Comparison of ENCODE assay signal across 9 cellular contexts in the genomic region with DNA sequence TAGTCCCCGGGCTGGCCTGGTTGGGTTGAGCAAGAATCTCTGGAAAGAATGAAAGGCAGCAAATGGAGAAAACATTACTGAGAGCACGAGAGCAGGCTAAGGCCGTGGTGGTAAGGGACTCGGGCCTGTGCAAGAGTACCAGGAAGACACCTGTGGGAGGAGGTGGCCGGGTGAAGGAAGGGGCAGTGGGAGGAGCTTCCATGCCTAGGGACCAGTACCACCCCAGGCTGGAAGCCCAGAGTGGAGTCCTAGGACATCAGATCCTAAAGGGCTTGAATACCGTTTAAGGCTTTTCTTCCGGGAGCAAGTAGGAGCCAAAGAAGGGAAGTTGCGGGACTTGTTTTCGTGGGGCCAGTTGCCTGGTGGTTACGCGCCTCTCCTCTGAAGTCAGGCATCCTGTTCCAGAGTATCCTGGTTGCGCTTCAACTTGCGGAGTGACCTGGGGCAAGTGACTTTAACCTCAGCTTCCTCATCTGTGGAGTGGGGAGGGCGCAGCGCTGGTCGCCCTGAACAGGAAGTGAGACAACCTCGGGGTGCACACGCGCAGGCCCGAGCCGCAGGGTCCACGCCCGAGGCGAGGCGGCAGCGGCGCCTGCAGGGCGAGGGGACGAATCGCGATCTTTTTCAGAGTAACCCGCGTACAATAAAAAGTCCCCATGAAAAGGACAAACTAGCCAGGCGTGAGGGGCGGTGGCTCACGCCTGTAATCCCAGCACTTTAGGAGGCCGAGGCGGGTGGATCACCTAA. TPM values are rescaled to one million over a fixed set of nuclear protein-coding genes. Genes with fewer than 3 reads are reported as not detected.
A peak's percentile ranks its signal among the peaks of the same experiment; 100 is the strongest.
DNase-seq lines count a peak whose midpoint lies in the region; ATAC-seq and TF ChIP-seq lines count a peak whose summit lies in the region.
"Had no signal": no experiment of that assay in that cellular context is flagged by ENCODE, and none has a peak within 500 bp of the region (broad histone marks: within the 10 kb centered on the region; RNA-seq: fewer than 3 reads in every experiment).

No MANE protein-coding gene starts in this region.

- H3K4me3 ChIP-seq in AG09309 (ENCODE audit: control insufficient read depth, low read depth, low read length) (peak overlapping the region; percentile 100), lower leg skin (ENCODE audit: low read depth, poor library complexity, severe bottlenecking) (peak overlapping the region; percentile 22)

- TF ChIP-seq POLR2A in lower leg skin (IDR thresholded peaks at IDR 0.05): no peak

- intact Hi-C loops in lower leg skin (cut with DNase I; ENCODE audit: low total_unique reads): no loop called here

- ATAC-seq in GM18873 (IDR thresholded peaks at IDR 0.05; ENCODE audit: low FRiP score, unreplicated experiment) (peak; percentile 53), HG03196 (IDR thresholded peaks at IDR 0.05; ENCODE audit: unreplicated experiment) (peak; percentile 53)

- WGBS in lower leg skin, 2 donors: 4% methylated on average over 23 to 34 of the region's 38 CpGs

- peak; percentile 62 for TF ChIP-seq CTCF in AG09309 (IDR thresholded peaks at IDR 0.05; ENCODE audit: control insufficient read depth, insufficient read depth, low read depth, low read length, missing control alignments)
- peak in 1 of 3 donors; percentile 54 for TF ChIP-seq CTCF in lower leg skin (IDR thresholded peaks at IDR 0.05)

- DNase-seq in AG09309 (ENCODE audit: low read depth) (peak; percentile 31), NCI-H510A (lab: John Stamatoyannopoulos, UW) (peak; percentile 71), dermis blood vessel endothelial cell (peak; percentile 91), lower leg skin (ENCODE audit: low spot score in 2 of 2) (peak; percentile 80 to 95)
- DNase-seq in activated CD4-positive, alpha-beta T cell treated with anti-CD3 and anti-CD28 coated beads, Interleukin-2, amount 50 U/mL, for 1 hour: peak; percentile 70
- peak; percentile 67 to 78 for DNase-seq in stimulated activated CD4-positive, alpha-beta T cell treated with anti-CD3 and anti-CD28 coated beads, Interleukin-4, amount 100 ng/mL, for 4 hours

RNA-seq across cellular contexts. Expression of a gene that starts 1.1 kb away (rescaled TPM):
- 169 and 181 TPM in 2 replicates for total RNA-seq in dermis blood vessel endothelial cell
- total RNA-seq in lower leg skin: 100 to 1,000 TPM in 2 of 4 donors, 10 to 100 TPM in 2; 85.9 to 101 (median 94.7) TPM

RNA-seq across cellular contexts. Expression of a gene that starts 2.7 kb away (rescaled TPM):
- not detected in 2 replicates for total RNA-seq in dermis blood vessel endothelial cell
- not detected for total RNA-seq in lower leg skin
- total RNA-seq: T-helper 2 cell treated with Interferon-gamma antibody and Interleukin-4, amounts not matched to agents 100 ng/mL and 5 ng/mL, for 36 hours had no signal

RNA-seq across cellular contexts. Expression of a gene that starts 31.0 kb away (rescaled TPM):
- total RNA-seq in dermis blood vessel endothelial cell: 90.9 and 98.3 TPM in 2 replicates
- total RNA-seq in lower leg skin: 10 to 100 TPM; 40.6 to 59.7 (median 49.7) TPM

RNA-seq across cellular contexts. Expression of a gene that starts 32.9 kb away (rescaled TPM):
- total RNA-seq in dermis blood vessel endothelial cell (41.2 and 67.4 TPM in 2 replicates), lower leg skin (1 to 10 TPM; 1.2 to 6.7 (median 5.7) TPM)

Comparison
In these comparisons a context has a peak if more than half of its experiments do, and no peak if none do; other contexts are left out.
1. Peak in every context shown above with its lines: DNase-seq, ATAC-seq and H3K4me3 ChIP-seq.
2. DNase-seq: peak in every context shown above with its lines; median percentile 91 in dermis blood vessel endothelial cell; 88 in lower leg skin; 72 in stimulated activated CD4-positive, alpha-beta T cell treated with anti-CD3 and anti-CD28 coated beads, Interleukin-4, amount 100 ng/mL, for 4 hours; 71 in NCI-H510A; 70 in activated CD4-positive, alpha-beta T cell treated with anti-CD3 and anti-CD28 coated beads, Interleukin-2, amount 50 U/mL, for 1 hour; 31 in AG09309.